ENCODE assay signal across 11 cellular contexts in genomic region chr22:46274381-46274780, GRCh38. TPM values are rescaled to one million over a fixed set of nuclear protein-coding genes. Genes with fewer than 3 reads are reported as not detected.
"Had no signal": no experiment of that assay in that cellular context is flagged by ENCODE, and none has a peak within 500 bp of the region (broad histone marks: within the 10 kb centered on the region; RNA-seq: fewer than 3 reads in every experiment).

No MANE protein-coding gene starts in this region.

- H3K9me3 ChIP-seq: HAP-1 had no signal

- H2AFZ ChIP-seq: GM23248 had no signal

- H3K4me1 ChIP-seq: HAP-1 had no signal

- H3K9ac ChIP-seq: GM23248 had no signal

- FAIRE-seq: HTR-8/SVneo had no signal

- DNase-seq: GM23248, GOT3, H7, HFFc6, KBM-7 had no signal

- ATAC-seq: HCT116 had no signal

- H3K4me3 ChIP-seq: GM23248, HAP-1 had no signal

- H3K27ac ChIP-seq: GM23248 had no signal

RNA-seq across cellular contexts. Expression of gene PKDREJ, which starts 11.2 kb away (rescaled TPM):
- total RNA-seq: GM23248, H4, HFFc6, HT-29 had no signal
- polyA plus RNA-seq: IgD-negative memory B cell had no signal

RNA-seq across cellular contexts. Expression of gene GTSE1, which starts 22.3 kb away (rescaled TPM):
- polyA plus RNA-seq: IgD-negative memory B cell had no signal
